In the genomic region with DNA sequence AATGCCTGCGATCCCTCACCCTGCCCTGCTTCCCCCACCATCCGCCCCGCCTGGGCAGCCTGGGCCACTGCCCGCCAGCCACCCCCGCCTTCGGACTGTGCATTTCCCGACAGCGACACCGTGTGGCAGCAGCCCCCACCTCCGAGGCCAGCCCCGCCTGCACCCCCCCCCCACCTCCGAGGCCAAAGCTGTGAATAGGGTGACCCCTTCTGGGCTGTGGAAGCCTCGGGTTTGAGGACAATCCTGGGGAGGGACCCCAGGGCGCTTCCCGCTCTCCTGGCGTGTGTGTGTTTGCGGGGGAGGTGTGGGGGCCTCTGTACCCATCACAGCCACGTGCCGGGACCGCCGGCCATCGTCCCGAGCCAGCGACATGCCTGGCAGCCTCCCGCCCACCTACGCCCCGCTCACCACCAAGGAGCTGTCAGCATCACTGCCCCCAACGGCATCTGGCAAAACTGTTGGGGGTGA, we compare ENCODE assay signal across 8 cellular contexts. TPM values are rescaled to one million over a fixed set of nuclear protein-coding genes. Genes with fewer than 3 reads are reported as not detected.
DNase-seq lines count a peak whose midpoint lies in the region; ATAC-seq, FAIRE-seq and TF ChIP-seq lines count a peak whose summit lies in the region.

No MANE protein-coding gene starts in this region.

- ATAC-seq in omental fat pad (ENCODE audit: low FRiP score) = peak; percentile 77
- no peak for ATAC-seq in HG02840 (IDR thresholded peaks at IDR 0.05; ENCODE audit: low FRiP score, unreplicated experiment)

- H3K27me3 ChIP-seq in subcutaneous abdominal adipose tissue (ENCODE audit: control insufficient read depth in 5 of 5, insufficient read depth in 4 of 5, low read length in 5 of 5) = no peaks in the 10 kb centered on the region

- TF ChIP-seq CTCF in omental fat pad (IDR thresholded peaks at IDR 0.05) = peak in 1 of 3 donors; percentile 78

- peaks cover 4 to 62% (median 56%) of the 10 kb centered on the region in 5 donors for H3K4me1 ChIP-seq in subcutaneous abdominal adipose tissue (ENCODE audit: control insufficient read depth in 5 of 5, insufficient read depth in 5 of 5, low read length in 5 of 5)

- peak overlapping the region in 1 of 5 donors; percentile 12 for H3K9ac ChIP-seq in subcutaneous abdominal adipose tissue (ENCODE audit: low read length in 5 of 5)

- in situ Hi-C loops in SK-MEL-5 (cut with HindIII; ENCODE audit: low pct_unique_long_range_greater_than_20kb, low sequenced_read_pairs) = no loop called here

- H3K27ac ChIP-seq in subcutaneous abdominal adipose tissue (ENCODE audit: low read depth, low read length) = peak overlapping the region; percentile 77

- no peak overlapping the region for H3K4me3 ChIP-seq in subcutaneous abdominal adipose tissue (ENCODE audit: low read depth in 1 of 5, low read length in 5 of 5)

- no peak for FAIRE-seq in frontal cortex (lab: Jason Lieb, UNC)

- DNase-seq in GM04504 (ENCODE audit: low read depth) (peak; percentile 66), HuH-7.5 (ENCODE audit: low spot score) (peak; percentile 99), SK-MEL-5 (ENCODE audit: low read depth, low spot score) (peak; percentile 91), frontal cortex (ENCODE audit: low spot score in 2 of 2) (peak; percentile 94 to 98), omental fat pad (ENCODE audit: low spot score) (peak; percentile 94)
- peak; percentile 64 to 85 (median 74) for DNase-seq in activated naive CD4-positive, alpha-beta T cell (lab: John Stamatoyannopoulos, UW)

- H3K36me3 ChIP-seq in subcutaneous abdominal adipose tissue (ENCODE audit: control insufficient read depth in 5 of 5, insufficient read depth in 5 of 5, low read length in 5 of 5) = peaks cover 0 to 34% (median 25%) of the 10 kb centered on the region in 5 donors

- no peaks in the 10 kb centered on the region for H3K9me3 ChIP-seq in subcutaneous abdominal adipose tissue (ENCODE audit: control insufficient read depth in 5 of 5, low read length in 5 of 5)

RNA-seq across cellular contexts. Expression of a gene that starts 33.8 kb away (rescaled TPM):
- total RNA-seq in SK-MEL-5 (2014; rRNA removed; shearing (Covaris generic)) = 10.6 and 12.2 TPM in 2 replicates
- polyA plus RNA-seq in SK-MEL-5 (2015; cell fraction: cytosol; rRNA removed) = 12.2 and 13.8 TPM in 2 replicates
- polyA plus RNA-seq in SK-MEL-5 (2015; cell fraction: nucleus; rRNA removed) = 8.0 and 13.0 TPM in 2 replicates
- 4.9 TPM for total RNA-seq in frontal cortex
- total RNA-seq in omental fat pad = 10 to 100 TPM; 20.7 to 35.5 (median 30.4) TPM
